8 cellular contexts compared by ENCODE assay signal in genomic region chr10:79072041-79072441, GRCh38. TPM values are rescaled to one million over a fixed set of nuclear protein-coding genes. Genes with fewer than 3 reads are reported as not detected.
A peak's percentile ranks its signal among the peaks of the same experiment; 100 is the strongest.
DNase-seq lines count a peak whose midpoint lies in the region; ATAC-seq, FAIRE-seq and TF ChIP-seq lines count a peak whose summit lies in the region.

No MANE protein-coding gene starts in this region.

- H3K9me3 ChIP-seq in RWPE2 (ENCODE audit: severe bottlenecking): no peaks in the 10 kb centered on the region
- no peaks in the 10 kb centered on the region for H3K9me3 ChIP-seq in pancreas

- H3K36me3 ChIP-seq in RWPE2 (ENCODE audit: low read depth): no peaks in the 10 kb centered on the region
- H3K36me3 ChIP-seq in pancreas: no peaks in the 10 kb centered on the region

- intact Hi-C loops in pancreas (cut with DNase I): loop anchor here in 2 of 3 donors (5.0 to 10.0 kb wide), 3 partner anchors 40 to 123 kb away; no protein-coding TSS in a partner anchor

- H3K4me1 ChIP-seq in RWPE2 (ENCODE audit: insufficient read depth, poor library complexity, severe bottlenecking) (peaks cover 23% of the 10 kb centered on the region), pancreas (peaks cover 52 to 60% (median 60%) of the 10 kb centered on the region in 3 donors)

- DNase-seq in RWPE2 (ENCODE audit: low spot score) (no peak), fibroblast of the aortic adventitia (ENCODE audit: low read depth) (peak; percentile 28), pancreas (no peak), NCI-H446 treated with DMSO at 0.1 percent for 48 hours (lab: John Stamatoyannopoulos, UW) (no peak)

- H3K4me3 ChIP-seq in RWPE2 (ENCODE audit: severe bottlenecking) (no peak overlapping the region), fibroblast of the aortic adventitia (ENCODE audit: low read depth, low read length) (peak overlapping the region; percentile 96), pancreas (peak overlapping the region in 2 of 4 donors; percentile 64 to 87)

- 51 to 56% methylated on average over 8 of the region's 8 CpGs for WGBS in pancreas, 2 donors

- no peak for ATAC-seq in RWPE2 (ENCODE audit: low read depth)
- ATAC-seq in pancreas: no peak
- no peak for ATAC-seq in HG03095 (IDR thresholded peaks at IDR 0.05; ENCODE audit: unreplicated experiment)
- ATAC-seq in HG02938 (IDR thresholded peaks at IDR 0.05; ENCODE audit: unreplicated experiment): no peak
- no peak for ATAC-seq in HG03520 (IDR thresholded peaks at IDR 0.05; ENCODE audit: unreplicated experiment)

- no peak for TF ChIP-seq CTCF in C4-2B (conservative IDR thresholded peaks at IDR 0.05)
- TF ChIP-seq CTCF in RWPE2 (IDR thresholded peaks at IDR 0.05; ENCODE audit: poor library complexity, severe bottlenecking): no peak
- TF ChIP-seq CTCF in fibroblast of the aortic adventitia (IDR thresholded peaks at IDR 0.05; ENCODE audit: insufficient read depth, low read length): no peak
- TF ChIP-seq CTCF in pancreas (IDR thresholded peaks at IDR 0.05): no peak

- FAIRE-seq in pancreas (lab: Jason Lieb, UNC): no peak

- H3K27me3 ChIP-seq in RWPE2 (ENCODE audit: insufficient read depth, poor library complexity, severe bottlenecking) (no peaks in the 10 kb centered on the region), pancreas (no peaks in the 10 kb centered on the region)

- peak overlapping the region; percentile 93 for H3K27ac ChIP-seq in C4-2B
- H3K27ac ChIP-seq in RWPE2 (ENCODE audit: poor library complexity, severe bottlenecking): peak overlapping the region; percentile 84
- peak overlapping the region; percentile 93 to 96 (median 94) for H3K27ac ChIP-seq in pancreas

RNA-seq across cellular contexts. Expression of gene ZMIZ1, which starts 3.3 kb away (rescaled TPM):
- total RNA-seq in fibroblast of the aortic adventitia (ENCODE audit: low replicate concordance): 15.0 and 28.1 TPM in 2 replicates
- 10 to 100 TPM; 21.3 to 45.0 (median 23.5) TPM for total RNA-seq in pancreas
- 10 to 100 TPM; 14.5 to 20.8 TPM for polyA plus RNA-seq in pancreas
